9 cellular contexts compared by ENCODE assay signal in genomic region chr7:131225619-131226101, GRCh38.
A peak's percentile ranks its signal among the peaks of the same experiment; 100 is the strongest.
DNase-seq lines count a peak whose midpoint lies in the region; ATAC-seq and TF ChIP-seq lines count a peak whose summit lies in the region.
"Had no signal": no experiment of that assay in that cellular context is flagged by ENCODE, and none has a peak within 500 bp of the region (broad histone marks: within the 10 kb centered on the region; RNA-seq: fewer than 3 reads in every experiment).

No MANE protein-coding gene starts in this region.

- H3K9ac ChIP-seq in SK-N-MC (ENCODE audit: insufficient read length), result no peak overlapping the region
- no peak overlapping the region for H3K9ac ChIP-seq in smooth muscle cell (ENCODE audit: low read depth)

- H3K27ac ChIP-seq in SK-N-MC (peak overlapping the region; percentile 92), right cardiac atrium (ENCODE audit: low read length) (peak overlapping the region; percentile 39), smooth muscle cell (ENCODE audit: low read depth) (peak overlapping the region; percentile 15)

- H3K27me3 ChIP-seq in right cardiac atrium (ENCODE audit: control insufficient read depth, insufficient read depth), result no peaks in the 10 kb centered on the region
- no peaks in the 10 kb centered on the region for H3K27me3 ChIP-seq in smooth muscle cell (ENCODE audit: low read depth)

- POLR2A ChIA-PET in activated CD4-positive, alpha-beta T cell treated with anti-CD3 and anti-CD28 coated beads, Interleukin-2, amount 10 ng/mL, durations not matched to agents 7 days and 5 days (lab: Charles Lee), result no interaction called here

- H3K4me1 ChIP-seq in right cardiac atrium (ENCODE audit: control insufficient read depth, insufficient read depth, low read length), result peaks cover 4% of the 10 kb centered on the region
- no peaks in the 10 kb centered on the region for H3K4me1 ChIP-seq in smooth muscle cell (ENCODE audit: low read depth)

- no peaks in the 10 kb centered on the region for H4K20me1 ChIP-seq in smooth muscle cell (ENCODE audit: low read depth)

- DNase-seq in SK-N-MC (ENCODE audit: low read depth, low spot score) (no peak), right cardiac atrium (peak; percentile 72 to 83 (median 79)), smooth muscle cell (lab: John Stamatoyannopoulos, UW; ENCODE audit: unreplicated experiment) (no peak)
- DNase-seq in activated CD4-positive, alpha-beta T cell treated with anti-CD3 and anti-CD28 coated beads, Interleukin-2, amount 10 ng/mL, durations not matched to agents 7 days and 5 days, result no peak
- DNase-seq in activated CD4-positive, alpha-beta T cell treated with anti-CD3 and anti-CD28 coated beads for 4 hours, result no peak
- DNase-seq: naive thymus-derived CD8-positive, alpha-beta T cell had no signal

- ATAC-seq in GM19438 (IDR thresholded peaks at IDR 0.05; ENCODE audit: low read depth, unreplicated experiment) (peak; percentile 40), right cardiac atrium (peak; percentile 82 to 98), GM18520 (IDR thresholded peaks at IDR 0.05; ENCODE audit: unreplicated experiment) (no peak), HG03439 (IDR thresholded peaks at IDR 0.05; ENCODE audit: unreplicated experiment) (no peak)
- ATAC-seq: naive thymus-derived CD8-positive, alpha-beta T cell had no signal

- H3K4me2 ChIP-seq in smooth muscle cell, result no peak overlapping the region

- H3K36me3 Mint-ChIP-seq in activated CD4-positive, alpha-beta T cell treated with anti-CD3 and anti-CD28 coated beads, Interleukin-2, amount 10 ng/mL, durations not matched to agents 7 days and 5 days (ENCODE audit: low read depth), result no peaks in the 10 kb centered on the region
- H3K36me3 Mint-ChIP-seq: naive thymus-derived CD8-positive, alpha-beta T cell had no signal

- intact Hi-C loops in right cardiac atrium (cut with DNase I), result loop anchor here in 1 of 4 donors (10.0 kb wide), 1 partner anchor 111 kb away; no protein-coding TSS in a partner anchor

- no peaks in the 10 kb centered on the region for H3K79me2 ChIP-seq in smooth muscle cell (ENCODE audit: low read depth)

- no peaks in the 10 kb centered on the region for H3K27me3 Mint-ChIP-seq in activated CD4-positive, alpha-beta T cell treated with anti-CD3 and anti-CD28 coated beads, Interleukin-2, amount 10 ng/mL, durations not matched to agents 7 days and 5 days
- H3K27me3 Mint-ChIP-seq: naive thymus-derived CD8-positive, alpha-beta T cell had no signal

- H3K9me3 Mint-ChIP-seq in activated CD4-positive, alpha-beta T cell treated with anti-CD3 and anti-CD28 coated beads, Interleukin-2, amount 10 ng/mL, durations not matched to agents 7 days and 5 days, result peaks cover 4% of the 10 kb centered on the region
- H3K9me3 Mint-ChIP-seq: naive thymus-derived CD8-positive, alpha-beta T cell had no signal

- 52% methylated on average over 6 of the region's 6 CpGs for WGBS in right cardiac atrium
- WGBS in smooth muscle cell (ENCODE audit: low lambda C conversion rate), result 64% methylated on average over 6 of the region's 6 CpGs

- H3K9me3 ChIP-seq in SK-N-MC (ENCODE audit: low read depth, low read length) (no peaks in the 10 kb centered on the region), right cardiac atrium (ENCODE audit: control insufficient read depth, low read length) (no peaks in the 10 kb centered on the region), smooth muscle cell (replicated peaks; ENCODE audit: low read depth) (no peaks in the 10 kb centered on the region)

- H3K4me3 Mint-ChIP-seq in activated CD4-positive, alpha-beta T cell treated with anti-CD3 and anti-CD28 coated beads, Interleukin-2, amount 10 ng/mL, durations not matched to agents 7 days and 5 days, result no peak overlapping the region
- H3K4me3 Mint-ChIP-seq: naive thymus-derived CD8-positive, alpha-beta T cell had no signal

- no peaks in the 10 kb centered on the region for H3F3A ChIP-seq in smooth muscle cell (ENCODE audit: low read depth)

- H3K36me3 ChIP-seq in SK-N-MC (ENCODE audit: insufficient read depth, low read length), result no peaks in the 10 kb centered on the region
- H3K36me3 ChIP-seq in smooth muscle cell (ENCODE audit: low read depth), result no peaks in the 10 kb centered on the region

- CTCF ChIA-PET in activated CD4-positive, alpha-beta T cell treated with anti-CD3 and anti-CD28 coated beads, Interleukin-2, amount 10 ng/mL, durations not matched to agents 7 days and 5 days (lab: Charles Lee), result interaction anchor here (0.6 kb wide), 1 partner anchor 88 kb away, joined by 3 read pairs; no protein-coding TSS in a partner anchor

- H3K4me3 ChIP-seq in SK-N-MC, result no peak overlapping the region
- no peak overlapping the region for H3K4me3 ChIP-seq in right cardiac atrium (ENCODE audit: low read length)
- H3K4me3 ChIP-seq in smooth muscle cell, result no peak overlapping the region

- peak overlapping the region; percentile 67 for H2AFZ ChIP-seq in smooth muscle cell (ENCODE audit: low read depth)

- peaks cover 19% of the 10 kb centered on the region for H3K4me1 Mint-ChIP-seq in activated CD4-positive, alpha-beta T cell treated with anti-CD3 and anti-CD28 coated beads, Interleukin-2, amount 10 ng/mL, durations not matched to agents 7 days and 5 days

- no peak for TF ChIP-seq CTCF in smooth muscle cell (IDR thresholded peaks at IDR 0.05; ENCODE audit: borderline replicate concordance, insufficient read depth, poor library complexity, severe bottlenecking)

- H3K27ac Mint-ChIP-seq in activated CD4-positive, alpha-beta T cell treated with anti-CD3 and anti-CD28 coated beads, Interleukin-2, amount 10 ng/mL, durations not matched to agents 7 days and 5 days, result no peak overlapping the region

Comparison
In these comparisons a context has a peak if more than half of its experiments do, and no peak if none do; other contexts are left out.
1. ATAC-seq: peak in GM19438 (single experiment) and right cardiac atrium (2 of 2); none in GM18520 (single experiment) and HG03439 (single experiment).
2. DNase-seq: peak in right cardiac atrium (3 of 3); none in SK-N-MC (single experiment), smooth muscle cell (single experiment), activated CD4-positive, alpha-beta T cell treated with anti-CD3 and anti-CD28 coated beads, Interleukin-2, amount 10 ng/mL, durations not matched to agents 7 days and 5 days (single experiment) and activated CD4-positive, alpha-beta T cell treated with anti-CD3 and anti-CD28 coated beads for 4 hours (0 of 2).
3. H3K27ac ChIP-seq: peak in every context shown above with its lines; median percentile 92 in SK-N-MC; 39 in right cardiac atrium; 15 in smooth muscle cell.